12 cellular contexts compared by ENCODE assay signal in the genomic region with DNA sequence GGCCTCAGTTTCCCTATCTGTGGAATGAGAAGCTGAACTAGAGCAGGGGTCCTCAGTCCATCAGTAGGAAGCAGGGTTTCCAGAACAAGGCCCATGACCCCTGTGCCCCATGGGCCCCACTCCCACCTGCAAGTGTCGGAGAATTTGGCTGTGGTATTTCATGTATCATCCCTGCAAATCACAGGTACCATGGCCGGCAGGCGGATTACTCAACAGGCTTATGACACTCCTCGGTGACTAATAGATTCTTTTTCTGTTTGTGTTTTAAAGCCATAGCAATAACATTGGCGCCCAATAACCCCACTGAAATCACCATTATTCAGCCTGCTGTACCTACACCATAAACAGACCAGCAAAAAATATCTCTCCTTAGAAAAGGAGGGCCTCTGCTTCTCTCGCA. TPM values are rescaled to one million over a fixed set of nuclear protein-coding genes. Genes with fewer than 3 reads are reported as not detected.
DNase-seq lines count a peak whose midpoint lies in the region; ATAC-seq and TF ChIP-seq lines count a peak whose summit lies in the region.
"Had no signal": no experiment of that assay in that cellular context is flagged by ENCODE, and none has a peak within 500 bp of the region (broad histone marks: within the 10 kb centered on the region; RNA-seq: fewer than 3 reads in every experiment).

No MANE protein-coding gene starts in this region.

- peak; percentile 59 for ATAC-seq in activated T-helper 17 cell treated with anti-CD3 and anti-CD28 coated beads, Interleukin-2, amount 50 U/mL, for 72 hours (replicated peaks)
- ATAC-seq in upper lobe of left lung (ENCODE audit: low FRiP score in 2 of 2) = peak in 1 of 2 donors; percentile 77
- ATAC-seq in activated CD8-positive, alpha-beta memory T cell treated with anti-CD3 and anti-CD28 coated beads, Interleukin-2, amount 10 ng/mL, durations not matched to agents 7 days and 5 days = no peak

- H3K36me3 Mint-ChIP-seq in activated T-helper 17 cell treated with anti-CD3 and anti-CD28 coated beads, Interleukin-2, amount 50 U/mL, for 72 hours (ENCODE audit: low read depth) = no peaks in the 10 kb centered on the region
- H3K36me3 Mint-ChIP-seq in activated CD8-positive, alpha-beta memory T cell treated with anti-CD3 and anti-CD28 coated beads, Interleukin-2, amount 10 ng/mL, durations not matched to agents 7 days and 5 days = no peaks in the 10 kb centered on the region

- H3K27ac Mint-ChIP-seq in activated T-helper 17 cell treated with anti-CD3 and anti-CD28 coated beads, Interleukin-2, amount 50 U/mL, for 72 hours = peak overlapping the region; percentile 31
- no peak overlapping the region for H3K27ac Mint-ChIP-seq in activated CD8-positive, alpha-beta memory T cell treated with anti-CD3 and anti-CD28 coated beads, Interleukin-2, amount 10 ng/mL, durations not matched to agents 7 days and 5 days
- H3K27ac Mint-ChIP-seq: B cell had no signal

- H3K27me3 ChIP-seq in upper lobe of left lung = no peaks in the 10 kb centered on the region

- no peak overlapping the region for H3K4me3 ChIP-seq in upper lobe of left lung

- no peak for TF ChIP-seq POLR2A in upper lobe of left lung (IDR thresholded peaks at IDR 0.05)

- H3K9me3 ChIP-seq in upper lobe of left lung = no peaks in the 10 kb centered on the region

- no peaks in the 10 kb centered on the region for H3K9me3 Mint-ChIP-seq in activated T-helper 17 cell treated with anti-CD3 and anti-CD28 coated beads, Interleukin-2, amount 50 U/mL, for 72 hours
- no peaks in the 10 kb centered on the region for H3K9me3 Mint-ChIP-seq in activated CD8-positive, alpha-beta memory T cell treated with anti-CD3 and anti-CD28 coated beads, Interleukin-2, amount 10 ng/mL, durations not matched to agents 7 days and 5 days (ENCODE audit: low read depth)

- no peak for TF ChIP-seq CTCF in upper lobe of left lung (IDR thresholded peaks at IDR 0.05)

- H3K4me1 Mint-ChIP-seq in activated T-helper 17 cell treated with anti-CD3 and anti-CD28 coated beads, Interleukin-2, amount 50 U/mL, for 72 hours = no peaks in the 10 kb centered on the region
- no peaks in the 10 kb centered on the region for H3K4me1 Mint-ChIP-seq in activated CD8-positive, alpha-beta memory T cell treated with anti-CD3 and anti-CD28 coated beads, Interleukin-2, amount 10 ng/mL, durations not matched to agents 7 days and 5 days
- H3K4me1 Mint-ChIP-seq: B cell had no signal

- peak overlapping the region in 3 of 4 donors; percentile 2 to 25 (median 17) for H3K27ac ChIP-seq in upper lobe of left lung

- CTCF ChIA-PET in activated CD8-positive, alpha-beta memory T cell treated with anti-CD3 and anti-CD28 coated beads, Interleukin-2, amount 10 ng/mL, durations not matched to agents 7 days and 5 days (lab: Charles Lee) = no interaction called here

- no peak for TF ChIP-seq EP300 in upper lobe of left lung (IDR thresholded peaks at IDR 0.05)

- H3K4me3 Mint-ChIP-seq in activated T-helper 17 cell treated with anti-CD3 and anti-CD28 coated beads, Interleukin-2, amount 50 U/mL, for 72 hours = no peak overlapping the region
- no peak overlapping the region for H3K4me3 Mint-ChIP-seq in activated CD8-positive, alpha-beta memory T cell treated with anti-CD3 and anti-CD28 coated beads, Interleukin-2, amount 10 ng/mL, durations not matched to agents 7 days and 5 days
- H3K4me3 Mint-ChIP-seq: B cell had no signal

- H3K27me3 Mint-ChIP-seq in activated T-helper 17 cell treated with anti-CD3 and anti-CD28 coated beads, Interleukin-2, amount 50 U/mL, for 72 hours = peaks cover 9% of the 10 kb centered on the region
- peaks cover 20% of the 10 kb centered on the region for H3K27me3 Mint-ChIP-seq in activated CD8-positive, alpha-beta memory T cell treated with anti-CD3 and anti-CD28 coated beads, Interleukin-2, amount 10 ng/mL, durations not matched to agents 7 days and 5 days

- 71 to 78% methylated on average over 6 of the region's 6 CpGs for WGBS in upper lobe of left lung, 2 donors

- H3K4me1 ChIP-seq in upper lobe of left lung = peaks cover 4 to 14% (median 7%) of the 10 kb centered on the region in 4 donors

- H3K36me3 ChIP-seq in upper lobe of left lung = no peaks in the 10 kb centered on the region

- peak; percentile 10 for DNase-seq in activated CD4-positive, alpha-beta T cell treated with anti-CD3 and anti-CD28 coated beads for 48 hours
- no peak for DNase-seq in activated CD4-positive, alpha-beta T cell treated with anti-CD3 and anti-CD28 coated beads for 4 hours
- DNase-seq in iris pigment epithelial cell (ENCODE audit: low read depth) (peak; percentile 87), upper lobe of left lung (no peak), putamen (ENCODE audit: low spot score) (no peak), medulla oblongata (ENCODE audit: extremely low spot score) (no peak)
- DNase-seq in activated CD8-positive, alpha-beta memory T cell treated with anti-CD3 and anti-CD28 coated beads, Interleukin-2, amount 10 ng/mL, durations not matched to agents 7 days and 5 days = no peak
- DNase-seq: glutamatergic neuron, NCI-H1436 treated with DMSO at 0.1 percent for 48 hours, nucleus accumbens had no signal

RNA-seq across cellular contexts. Expression of gene WNT11, which starts 60.0 kb away (rescaled TPM):
- not detected for total RNA-seq in activated T-helper 17 cell treated with anti-CD3 and anti-CD28 coated beads, Interleukin-2, amount 50 U/mL, for 72 hours
- 10 to 100 TPM in 1 of 6 donors, 1 to 10 TPM in 5; 1.7 to 12.9 (median 4.1) TPM for total RNA-seq in upper lobe of left lung
- total RNA-seq in activated CD8-positive, alpha-beta memory T cell treated with anti-CD3 and anti-CD28 coated beads, Interleukin-2, amount 10 ng/mL, durations not matched to agents 7 days and 5 days = 1 to 10 TPM in 1 of 2 experiments, under 1 TPM in 1; 0.96 to 2.0 TPM

Comparison
In these comparisons a context has a peak if more than half of its experiments do, and no peak if none do; other contexts are left out.
1. DNase-seq: peak in activated CD4-positive, alpha-beta T cell treated with anti-CD3 and anti-CD28 coated beads for 48 hours (single experiment) and iris pigment epithelial cell (single experiment); none in activated CD4-positive, alpha-beta T cell treated with anti-CD3 and anti-CD28 coated beads for 4 hours (0 of 2), upper lobe of left lung (0 of 2), putamen (single experiment), activated CD8-positive, alpha-beta memory T cell treated with anti-CD3 and anti-CD28 coated beads, Interleukin-2, amount 10 ng/mL, durations not matched to agents 7 days and 5 days (single experiment) and medulla oblongata (single experiment).